In genomic region chr3:6929918-6930317, GRCh38 we compare ENCODE assay signal across 23 cellular contexts.
"Had no signal": no experiment of that assay in that cellular context is flagged by ENCODE, and none has a peak within 500 bp of the region (broad histone marks: within the 10 kb centered on the region; RNA-seq: fewer than 3 reads in every experiment).

No MANE protein-coding gene starts in this region.

- FAIRE-seq: endometrium, islet of Langerhans, keratinocyte had no signal

- ATAC-seq: effector memory CD8-positive, alpha-beta T cell; esophagus mucosa; gastrocnemius medialis; heart right ventricle; left cardiac atrium; lower lobe of right lung; mucosa of descending colon had no signal

- H3K27ac ChIP-seq: colonic mucosa, epithelial cell of prostate, esophagus squamous epithelium, gastrocnemius medialis, heart right ventricle, left ventricle myocardium inferior, lower lobe of right lung had no signal

- H3K27me3 ChIP-seq: colonic mucosa, esophagus squamous epithelium, gastrocnemius medialis, heart right ventricle had no signal

- H3K36me3 ChIP-seq: colonic mucosa, esophagus squamous epithelium, gastrocnemius medialis, heart right ventricle, left ventricle myocardium inferior, lower lobe of right lung had no signal

- H3K9me3 ChIP-seq: colonic mucosa, esophagus squamous epithelium, gastrocnemius medialis, lower lobe of right lung, mucosa of descending colon had no signal

- H3K4me1 ChIP-seq: colonic mucosa, esophagus squamous epithelium, gastrocnemius medialis, heart right ventricle, left ventricle myocardium inferior, lower lobe of right lung had no signal

- DNase-seq: colonic mucosa; cortex of kidney; effector CD8-positive, alpha-beta T cell; effector memory CD8-positive, alpha-beta T cell; endodermal cell; erythroblast; esophagus squamous epithelium; foreskin fibroblast; foreskin melanocyte; gastrocnemius medialis; heart right ventricle; hippocampal formation; left cardiac atrium; left ventricle myocardium inferior; lower lobe of right lung; mesenchymal stem cell; mucosa of descending colon; naive B cell had no signal

- H3K4me3 ChIP-seq: colonic mucosa, esophagus squamous epithelium, gastrocnemius medialis, heart right ventricle, left ventricle myocardium inferior, lower lobe of right lung, mucosa of descending colon had no signal
